ENCODE assay signal across 17 cellular contexts in the genomic region with DNA sequence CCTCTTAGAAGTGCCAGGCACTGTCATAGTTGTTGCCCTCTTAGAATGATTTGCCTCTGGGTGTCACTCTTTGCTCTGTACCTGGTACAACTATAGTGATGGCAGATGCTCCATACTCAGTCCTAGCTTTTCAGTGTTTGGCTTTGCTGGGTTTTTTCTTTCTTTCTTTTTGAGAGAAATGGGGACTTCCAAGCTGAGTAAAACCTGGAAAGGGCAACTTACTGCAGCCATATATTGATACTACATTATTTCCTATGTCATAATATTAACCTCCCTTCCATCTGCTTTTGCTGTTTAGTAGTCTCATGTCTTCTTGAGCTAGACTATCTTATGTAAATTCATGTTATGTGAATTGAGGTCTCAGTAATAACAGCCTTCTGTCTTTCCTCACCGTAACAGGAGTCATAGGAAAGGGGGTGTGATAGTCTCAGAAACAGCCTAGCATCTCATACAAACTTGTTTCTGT. TPM values are rescaled to one million over a fixed set of nuclear protein-coding genes. Genes with fewer than 3 reads are reported as not detected.
A peak's percentile ranks its signal among the peaks of the same experiment; 100 is the strongest.
DNase-seq lines count a peak whose midpoint lies in the region; ATAC-seq and TF ChIP-seq lines count a peak whose summit lies in the region.
"Had no signal": no experiment of that assay in that cellular context is flagged by ENCODE, and none has a peak within 500 bp of the region (broad histone marks: within the 10 kb centered on the region; RNA-seq: fewer than 3 reads in every experiment).

No MANE protein-coding gene starts in this region.

- no peak overlapping the region for H3K4me3 Mint-ChIP-seq in activated naive CD4-positive, alpha-beta T cell treated with anti-CD3 and anti-CD28 coated beads, Interleukin-2, amount 50 U/mL, for 24 hours
- H3K4me3 Mint-ChIP-seq in HFFc6, result no peak overlapping the region
- H3K4me3 Mint-ChIP-seq: activated B cell treated with CpG ODN at 0.5 μM for 24 hours, H9 had no signal

- no peak for DNase-seq in activated naive CD4-positive, alpha-beta T cell treated with anti-CD3 and anti-CD28 coated beads, Interleukin-2, amount 50 U/mL, for 16 hours
- no peak for DNase-seq in AG08396 (ENCODE audit: low spot score)
- no peak for DNase-seq in KG1 (lab: John Stamatoyannopoulos, UW)
- DNase-seq in HFFc6, result no peak
- DNase-seq in HuH-7 (ENCODE audit: low spot score), result no peak
- DNase-seq: activated B cell treated with CpG ODN at 0.5 μM for 24 hours; effector CD8-positive, alpha-beta T cell; H9; heart left ventricle; mesendoderm; stimulated activated CD4-positive, alpha-beta T cell treated with anti-CD3 and anti-CD28 coated beads, Interleukin-4, amount 100 ng/mL, for 24 hours had no signal

- ATAC-seq in GM21737 (IDR thresholded peaks at IDR 0.05; ENCODE audit: unreplicated experiment) (peak; percentile 78), HG03196 (IDR thresholded peaks at IDR 0.05; ENCODE audit: unreplicated experiment) (peak; percentile 78)
- ATAC-seq: heart left ventricle, K562, Right ventricle myocardium inferior had no signal

- H3K36me3 Mint-ChIP-seq in activated naive CD4-positive, alpha-beta T cell treated with anti-CD3 and anti-CD28 coated beads, Interleukin-2, amount 50 U/mL, for 24 hours, result peaks cover 36% of the 10 kb centered on the region
- H3K36me3 Mint-ChIP-seq in HFFc6 (ENCODE audit: low read depth), result no peaks in the 10 kb centered on the region

- TF ChIP-seq CTCF in HFFc6 (IDR thresholded peaks at IDR 0.05), result no peak

- H3K9me3 Mint-ChIP-seq in activated naive CD4-positive, alpha-beta T cell treated with anti-CD3 and anti-CD28 coated beads, Interleukin-2, amount 50 U/mL, for 24 hours, result no peaks in the 10 kb centered on the region
- peaks cover 4% of the 10 kb centered on the region; the same call in 1 of the 2 replicates for H3K9me3 Mint-ChIP-seq in HFFc6

- H3K27ac Mint-ChIP-seq in activated naive CD4-positive, alpha-beta T cell treated with anti-CD3 and anti-CD28 coated beads, Interleukin-2, amount 50 U/mL, for 24 hours, result peak overlapping the region; percentile 90
- H3K27ac Mint-ChIP-seq in HFFc6, result no peak overlapping the region
- H3K27ac Mint-ChIP-seq: activated B cell treated with CpG ODN at 0.5 μM for 24 hours, H9 had no signal

- no peaks in the 10 kb centered on the region for H3K27me3 Mint-ChIP-seq in activated naive CD4-positive, alpha-beta T cell treated with anti-CD3 and anti-CD28 coated beads, Interleukin-2, amount 50 U/mL, for 24 hours
- H3K27me3 Mint-ChIP-seq in HFFc6 (ENCODE audit: insufficient read depth), result peaks cover 14% of the 10 kb centered on the region

- peaks cover 33% of the 10 kb centered on the region for H3K4me1 Mint-ChIP-seq in activated naive CD4-positive, alpha-beta T cell treated with anti-CD3 and anti-CD28 coated beads, Interleukin-2, amount 50 U/mL, for 24 hours
- no peaks in the 10 kb centered on the region for H3K4me1 Mint-ChIP-seq in HFFc6 (ENCODE audit: low read depth)
- H3K4me1 Mint-ChIP-seq: activated B cell treated with CpG ODN at 0.5 μM for 24 hours, H9 had no signal

RNA-seq across cellular contexts. Expression of gene NIPAL1, which starts 49.0 kb away (rescaled TPM):
- total RNA-seq in HFFc6 (2021; fragmentation: NEBNext Ultra II Directional; extraction: Animal tissue kit (Norgen Biotek cat#: 25700)), result 1 to 10 TPM in 1 of 6 experiments, under 1 TPM in 5; 0.22 to 1.3 (median 0.48) TPM

RNA-seq across cellular contexts. Expression of gene CNGA1, which starts 49.1 kb away (rescaled TPM):
- total RNA-seq in HFFc6 (2021; fragmentation: NEBNext Ultra II Directional; extraction: Animal tissue kit (Norgen Biotek cat#: 25700)), result not detected
- total RNA-seq: activated B cell treated with CpG ODN at 0.5 μM for 24 hours, Daoy, Right ventricle myocardium inferior had no signal
